Comparison of ENCODE assay signal across 18 cellular contexts in genomic region chr4:85774489-85774888, GRCh38.
"Had no signal": no experiment of that assay in that cellular context is flagged by ENCODE, and none has a peak within 500 bp of the region (broad histone marks: within the 10 kb centered on the region; RNA-seq: fewer than 3 reads in every experiment).

No MANE protein-coding gene starts in this region.

- H3K9me3 ChIP-seq: adrenal gland, gastroesophageal sphincter, heart right ventricle, left ventricle myocardium inferior, ovary, sigmoid colon, thyroid gland had no signal

- H3K4me3 Mint-ChIP-seq: activated CD8-positive, alpha-beta T cell treated with anti-CD3 and anti-CD28 coated beads, Interleukin-2, amount 10 ng/mL, durations not matched to agents 7 days and 5 days; activated naive CD4-positive, alpha-beta T cell treated with anti-CD3 and anti-CD28 coated beads, Interleukin-2, amount 50 U/mL, for 24 hours; neural crest cell; stimulated activated effector memory CD8-positive, alpha-beta T cell treated with anti-CD3 and anti-CD28 coated beads, Interleukin-12 subunit alpha, Interleukin-12 subunit beta, amount 100 ng/mL, for 72 hours had no signal

- H3K9me3 Mint-ChIP-seq: neural crest cell had no signal

- H3K4me1 ChIP-seq: adrenal gland, thyroid gland had no signal

- H3K36me3 Mint-ChIP-seq: activated naive CD4-positive, alpha-beta T cell treated with anti-CD3 and anti-CD28 coated beads, Interleukin-2, amount 50 U/mL, for 24 hours; stimulated activated effector memory CD8-positive, alpha-beta T cell treated with anti-CD3 and anti-CD28 coated beads, Interleukin-12 subunit alpha, Interleukin-12 subunit beta, amount 100 ng/mL, for 72 hours had no signal

- H3K27ac Mint-ChIP-seq: activated CD8-positive, alpha-beta T cell treated with anti-CD3 and anti-CD28 coated beads, Interleukin-2, amount 10 ng/mL, durations not matched to agents 7 days and 5 days; activated naive CD4-positive, alpha-beta T cell treated with anti-CD3 and anti-CD28 coated beads, Interleukin-2, amount 50 U/mL, for 24 hours; stimulated activated effector memory CD8-positive, alpha-beta T cell treated with anti-CD3 and anti-CD28 coated beads, Interleukin-12 subunit alpha, Interleukin-12 subunit beta, amount 100 ng/mL, for 72 hours had no signal

- H3K4me3 ChIP-seq: adrenal gland, gastroesophageal sphincter, heart right ventricle, left ventricle myocardium inferior, ovary, sigmoid colon, thyroid gland had no signal

- H3K36me3 ChIP-seq: adrenal gland, gastroesophageal sphincter, heart right ventricle, left ventricle myocardium inferior, ovary, sigmoid colon, thyroid gland had no signal

- H3K4me1 Mint-ChIP-seq: activated naive CD4-positive, alpha-beta T cell treated with anti-CD3 and anti-CD28 coated beads, Interleukin-2, amount 50 U/mL, for 24 hours; neural crest cell; stimulated activated effector memory CD8-positive, alpha-beta T cell treated with anti-CD3 and anti-CD28 coated beads, Interleukin-12 subunit alpha, Interleukin-12 subunit beta, amount 100 ng/mL, for 72 hours had no signal

- H3K27me3 Mint-ChIP-seq: activated naive CD4-positive, alpha-beta T cell treated with anti-CD3 and anti-CD28 coated beads, Interleukin-2, amount 50 U/mL, for 24 hours had no signal

- DNase-seq: activated CD4-positive, alpha-beta T cell treated with anti-CD3 and anti-CD28 coated beads for 48 hours; activated CD8-positive, alpha-beta memory T cell treated with anti-CD3 and anti-CD28 coated beads, Interleukin-2, amount 50 U/mL, for 4 hours; activated CD8-positive, alpha-beta T cell treated with anti-CD3 and anti-CD28 coated beads, Interleukin-2, amount 10 ng/mL, durations not matched to agents 7 days and 5 days; activated effector memory CD4-positive, alpha-beta T cell treated with anti-CD3 and anti-CD28 coated beads, Interleukin-2, amount 50 U/mL, for 16 hours; activated T-cell treated with anti-CD3 and anti-CD28 coated beads, Interleukin-2, amount 50 U/mL, for 48 hours; adrenal gland; heart right ventricle; left ventricle myocardium inferior; mesenchymal stem cell; ovary; sigmoid colon; stimulated activated CD4-positive, alpha-beta T cell treated with anti-CD3 and anti-CD28 coated beads, Interleukin-1b, Interleukin-23, amount 100 ng/mL, for 48 hours; T-helper 2 cell; thyroid gland had no signal

- H3K27me3 ChIP-seq: adrenal gland, gastroesophageal sphincter, heart right ventricle, ovary, sigmoid colon, thyroid gland had no signal

- H3K27ac ChIP-seq: adrenal gland, gastroesophageal sphincter, heart right ventricle, left ventricle myocardium inferior, ovary, sigmoid colon, thyroid gland had no signal

- ATAC-seq: activated CD8-positive, alpha-beta T cell treated with anti-CD3 and anti-CD28 coated beads, Interleukin-2, amount 10 ng/mL, durations not matched to agents 7 days and 5 days; gastroesophageal sphincter; stimulated activated effector memory CD8-positive, alpha-beta T cell treated with anti-CD3 and anti-CD28 coated beads, Interleukin-12 subunit alpha, Interleukin-12 subunit beta, amount 100 ng/mL, for 72 hours had no signal
